In the genomic region with DNA sequence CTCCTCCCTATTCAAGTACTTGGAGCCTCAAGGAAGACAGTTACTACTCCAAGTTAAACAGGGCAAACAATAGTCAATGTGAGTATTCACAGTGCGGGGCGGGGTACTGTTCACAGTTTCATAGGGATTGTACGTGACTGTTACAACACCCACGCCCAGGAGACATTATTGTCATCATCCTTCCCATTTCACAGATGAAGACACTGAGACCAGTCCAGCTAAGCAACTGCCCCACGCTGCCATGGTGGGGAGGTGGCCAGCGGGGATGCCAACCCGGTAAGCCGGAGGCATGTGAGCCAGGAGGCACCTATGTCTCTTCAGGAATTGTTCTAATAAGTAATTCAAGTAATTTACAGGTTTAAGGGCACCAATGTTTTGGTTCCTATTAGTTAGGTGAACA, we compare ENCODE assay signal across 9 cellular contexts. TPM values are rescaled to one million over a fixed set of nuclear protein-coding genes. Genes with fewer than 3 reads are reported as not detected.
DNase-seq lines count a peak whose midpoint lies in the region; ATAC-seq, FAIRE-seq and TF ChIP-seq lines count a peak whose summit lies in the region.
"Had no signal": no experiment of that assay in that cellular context is flagged by ENCODE, and none has a peak within 500 bp of the region (broad histone marks: within the 10 kb centered on the region; RNA-seq: fewer than 3 reads in every experiment).

No MANE protein-coding gene starts in this region.

- no peak overlapping the region for H3K27ac ChIP-seq in CD8-positive, alpha-beta T cell (ENCODE audit: low read depth, low read length)

- no peak for ATAC-seq in CD8-positive, alpha-beta T cell
- ATAC-seq in natural killer cell (no peak), HG02938 (IDR thresholded peaks at IDR 0.05; ENCODE audit: unreplicated experiment) (no peak), GM19351 (IDR thresholded peaks at IDR 0.05; ENCODE audit: unreplicated experiment) (no peak)

- H3K36me3 ChIP-seq in CD8-positive, alpha-beta T cell (ENCODE audit: insufficient read depth, low read length) = no peaks in the 10 kb centered on the region

- H3K4me3 ChIP-seq in CD8-positive, alpha-beta T cell (ENCODE audit: low read depth, low read length) = peak overlapping the region; percentile 75
- H3K4me3 ChIP-seq in NB4 (ENCODE audit: low read depth, low read length) = peak overlapping the region; percentile 99
- peak overlapping the region; percentile 96 for H3K4me3 ChIP-seq in choroid plexus epithelial cell (ENCODE audit: low read depth, low read length)

- FAIRE-seq in D721Med (lab: Jason Lieb, UNC) = no peak

- H3K4me3 Mint-ChIP-seq in CD8-positive, alpha-beta T cell = peak overlapping the region; percentile 92
- peak overlapping the region; percentile 93 for H3K4me3 Mint-ChIP-seq in natural killer cell

- H3K9me3 ChIP-seq in CD8-positive, alpha-beta T cell (ENCODE audit: low read length) = no peaks in the 10 kb centered on the region

- H3K4me1 ChIP-seq in CD8-positive, alpha-beta T cell (ENCODE audit: insufficient read depth, low read length) = peaks cover 5% of the 10 kb centered on the region

- H3K27me3 ChIP-seq in CD8-positive, alpha-beta T cell (ENCODE audit: insufficient read depth, low read length) = peaks cover 4% of the 10 kb centered on the region

- DNase-seq in CD8-positive, alpha-beta T cell = no peak
- DNase-seq in NB4 (ENCODE audit: low read depth) (peak; percentile 28), choroid plexus epithelial cell (ENCODE audit: low read depth) (no peak), natural killer cell (no peak), NCI-H446 treated with DMSO at 0.1 percent for 48 hours (lab: John Stamatoyannopoulos, UW) (no peak), D721Med (ENCODE audit: insufficient read length, low spot score) (no peak)
- DNase-seq: left colon had no signal

- CTCF ChIA-PET in CD8-positive, alpha-beta T cell (lab: Charles Lee) = interaction anchor here (0.9 kb wide), 1 partner anchor 12 kb away, joined by 3 read pairs; no protein-coding TSS in a partner anchor

- peaks cover 21% of the 10 kb centered on the region for H3K4me1 Mint-ChIP-seq in CD8-positive, alpha-beta T cell (ENCODE audit: low read depth)
- peaks cover 20 to 26% of the 10 kb centered on the region in 2 donors for H3K4me1 Mint-ChIP-seq in natural killer cell

- intact Hi-C loops in CD8-positive, alpha-beta T cell (cut with DNase I, micrococcal nuclease) = no loop called here
- intact Hi-C loops in natural killer cell (cut with micrococcal nuclease) = no loop called here

- POLR2A ChIA-PET in CD8-positive, alpha-beta T cell (lab: Charles Lee) = no interaction called here

- no peaks in the 10 kb centered on the region for H3K9me3 Mint-ChIP-seq in CD8-positive, alpha-beta T cell
- no peaks in the 10 kb centered on the region for H3K9me3 Mint-ChIP-seq in natural killer cell

- peaks cover 6% of the 10 kb centered on the region for H3K36me3 Mint-ChIP-seq in CD8-positive, alpha-beta T cell
- H3K36me3 Mint-ChIP-seq in natural killer cell = no peaks in the 10 kb centered on the region

- no peak for TF ChIP-seq POLR2A in NB4 (IDR thresholded peaks at IDR 0.05; ENCODE audit: extremely low read depth, insufficient read length)

- peaks cover 3% of the 10 kb centered on the region for H3K27me3 Mint-ChIP-seq in CD8-positive, alpha-beta T cell (ENCODE audit: low read depth)
- no peaks in the 10 kb centered on the region for H3K27me3 Mint-ChIP-seq in natural killer cell (ENCODE audit: low read depth in 2 of 2)

- no peak for TF ChIP-seq CTCF in CD8-positive, alpha-beta T cell (IDR thresholded peaks at IDR 0.05)
- TF ChIP-seq CTCF in NB4 (IDR thresholded peaks at IDR 0.05; ENCODE audit: low read depth, low read length) = no peak
- no peak for TF ChIP-seq CTCF in choroid plexus epithelial cell (conservative IDR thresholded peaks at IDR 0.05; ENCODE audit: low read depth, low read length)
- TF ChIP-seq CTCF in natural killer cell (IDR thresholded peaks at IDR 0.05) = no peak
- TF ChIP-seq CTCF in D721Med (IDR thresholded peaks at IDR 0.05; ENCODE audit: insufficient read depth, missing control alignments) = no peak

- no peak overlapping the region for H3K27ac Mint-ChIP-seq in CD8-positive, alpha-beta T cell
- H3K27ac Mint-ChIP-seq in natural killer cell = no peak overlapping the region

RNA-seq across cellular contexts. Expression of gene HJURP, which starts 1.0 kb away (rescaled TPM):
- under 1 TPM; 0.30 to 0.53 TPM for total RNA-seq in CD8-positive, alpha-beta T cell
- 1 to 10 TPM in 2 of 3 donors, under 1 TPM in 1; 0.87 to 3.2 (median 1.5) TPM for total RNA-seq in natural killer cell
